ENCODE assay signal across 24 cellular contexts in genomic region chr6:157587127-157587729, GRCh38.
"Had no signal": no experiment of that assay in that cellular context is flagged by ENCODE, and none has a peak within 500 bp of the region (broad histone marks: within the 10 kb centered on the region; RNA-seq: fewer than 3 reads in every experiment).

No MANE protein-coding gene starts in this region.

- ATAC-seq: Panc1, SK-N-SH treated with all-trans-retinoic acid at 6 μM for 48 hours had no signal

- H3K27me3 ChIP-seq: SJSA1 had no signal

- H3K4me3 ChIP-seq: SJSA1 had no signal

- H3K4me1 ChIP-seq: SJSA1 had no signal

- H3K36me3 ChIP-seq: SJSA1 had no signal

- H3K27ac ChIP-seq: RWPE1, SJSA1 had no signal

- DNase-seq: activated B cell treated with CpG ODN at 0.5 μM for 24 hours; activated CD4-positive, alpha-beta T cell treated with anti-CD3 and anti-CD28 coated beads for 1 hour; activated CD4-positive, alpha-beta T cell treated with anti-CD3 and anti-CD28 coated beads, Interleukin-2, amount 10 ng/mL, durations not matched to agents 24 days and 14 days; activated CD4-positive, alpha-beta T cell treated with anti-CD3 and anti-CD28 coated beads, Interleukin-2, amount 50 U/mL, for 48 hours; activated gamma-delta T cell treated with Interleukin-2 at 50 U/mL for 16 hours; activated naive CD4-positive, alpha-beta T cell treated with anti-CD3 and anti-CD28 coated beads, Interleukin-2, amount 10 ng/mL, durations not matched to agents 7 days and 5 days; activated naive CD8-positive, alpha-beta T cell treated with anti-CD3 and anti-CD28 coated beads for 36 hours; activated T-cell treated with anti-CD3 and anti-CD28 coated beads for 4 hours; cerebellar nuclear complex; NCI-H1105 treated with DMSO at 0.1 percent for 48 hours; NCI-H1436 treated with DMSO at 0.1 percent for 48 hours; NCI-H187; NCI-H2081 treated with DMSO at 0.1 percent for 48 hours; NCI-H345; NCI-H510A; NCI-H526 treated with DMSO at 0.1 percent for 48 hours; NCI-H82; OCI-M1; Right ventricle myocardium superior; SW 1271 had no signal
